ENCODE assay signal across 8 cellular contexts in the genomic region with DNA sequence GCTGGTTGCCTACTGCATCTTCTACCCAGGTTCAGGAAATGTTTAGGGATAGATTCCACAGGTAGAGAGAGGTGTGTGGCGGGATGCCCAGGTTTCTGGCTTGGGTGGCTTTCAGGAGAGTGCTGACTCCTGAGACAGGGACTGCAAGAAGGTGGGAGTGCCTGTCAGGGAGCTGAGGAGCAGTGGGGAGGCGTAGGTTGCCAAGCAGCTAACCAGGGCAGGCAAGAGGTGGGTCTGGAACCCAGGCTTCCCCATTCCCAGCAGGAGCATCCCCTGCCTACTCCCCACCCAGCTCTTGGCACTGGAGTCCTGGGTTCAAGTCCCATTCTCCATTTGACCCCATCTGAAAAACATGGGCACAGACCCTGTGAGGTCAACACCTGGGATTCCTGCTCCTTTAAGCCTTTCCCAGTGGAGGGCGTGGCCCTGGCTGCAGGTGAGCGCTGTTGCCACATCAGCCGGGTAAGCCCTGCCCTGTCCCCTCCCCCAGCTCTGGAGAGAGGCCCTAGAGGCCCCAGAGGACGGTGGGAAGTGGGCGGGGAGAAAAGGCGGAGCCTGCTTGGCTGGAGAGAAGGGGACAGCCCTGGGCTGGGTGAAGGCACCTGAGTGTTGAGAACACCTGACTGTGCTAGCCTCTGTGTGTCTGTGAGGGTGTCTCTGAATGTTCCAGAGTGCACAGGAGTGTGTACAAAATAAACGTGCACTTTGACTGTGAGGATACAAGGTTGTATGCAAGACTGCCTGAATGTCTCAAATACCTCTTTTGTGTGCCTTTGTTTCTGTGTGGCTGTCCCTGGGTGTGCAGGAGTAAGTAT. TPM values are rescaled to one million over a fixed set of nuclear protein-coding genes. Genes with fewer than 3 reads are reported as not detected.
A peak's percentile ranks its signal among the peaks of the same experiment; 100 is the strongest.
DNase-seq lines count a peak whose midpoint lies in the region; ATAC-seq, FAIRE-seq and TF ChIP-seq lines count a peak whose summit lies in the region.

No MANE protein-coding gene starts in this region.

- peaks cover 4% of the 10 kb centered on the region for H3K4me1 ChIP-seq in IMR-90 (ENCODE audit: control insufficient read depth, insufficient read depth, low read length)
- H3K4me1 ChIP-seq in PC-3 (ENCODE audit: insufficient read depth, low read length) = peaks cover 25% of the 10 kb centered on the region
- H3K4me1 ChIP-seq in kidney (ENCODE audit: control insufficient read depth in 1 of 2, insufficient read depth in 1 of 2, low read depth in 1 of 2, low read length in 2 of 2) = peaks cover 7 to 8% of the 10 kb centered on the region in 2 donors
- peaks cover 10% of the 10 kb centered on the region for H3K4me1 ChIP-seq in smooth muscle cell (ENCODE audit: low read depth)

- H3K4me3 ChIP-seq in GM12864 (ENCODE audit: low read depth, low read length) (no peak overlapping the region), IMR-90 (ENCODE audit: insufficient read depth, low read depth, low read length) (no peak overlapping the region), PC-3 (ENCODE audit: low read length) (peak overlapping the region; percentile 31; the same call in 1 of the 2 replicates), kidney (ENCODE audit: low read length in 2 of 2) (peak overlapping the region; percentile 54 to 58), smooth muscle cell (no peak overlapping the region)

- H3K36me3 Mint-ChIP-seq in activated naive CD4-positive, alpha-beta T cell treated with anti-CD3 and anti-CD28 coated beads, Interleukin-2, amount 50 U/mL, for 72 hours = no peaks in the 10 kb centered on the region

- H2BK5ac ChIP-seq in IMR-90 (ENCODE audit: low read depth, low read length, poor library complexity, severe bottlenecking) = no peak overlapping the region

- POLR2A ChIA-PET in IMR-90 (lab: Charles Lee; ENCODE audit: unreplicated experiment) (no interaction called here), PC-3 (lab: Charles Lee; ENCODE audit: unreplicated experiment) (interaction anchor here (0.6 to 0.7 kb wide), 2 partner anchors 292 to 317 kb away, joined by 4 to 6 read pairs; no protein-coding TSS in a partner anchor)

- CTCF ChIA-PET in IMR-90 (lab: Yijun Ruan, JAX) (no interaction called here), PC-3 (lab: Charles Lee) (interaction anchor here (0.5 to 0.6 kb wide), 2 partner anchors 22 to 26 kb away, joined by 4 to 7 read pairs; no protein-coding TSS in a partner anchor)

- ATAC-seq in IMR-90 (ENCODE audit: low read depth) = peak; percentile 64
- ATAC-seq in PC-3 = peak; percentile 93
- ATAC-seq in activated naive CD4-positive, alpha-beta T cell treated with anti-CD3 and anti-CD28 coated beads, Interleukin-2, amount 50 U/mL, for 72 hours = peak; percentile 40 to 81
- ATAC-seq in GM21717 (IDR thresholded peaks at IDR 0.05; ENCODE audit: unreplicated experiment) = no peak

- H3K9me2 ChIP-seq in PC-3 (replicated peaks; ENCODE audit: low read length) = no peaks in the 10 kb centered on the region

- TF ChIP-seq POLR2A in IMR-90 (IDR thresholded peaks at IDR 0.05; ENCODE audit: low read depth, low read length) = no peak

- H3K9me3 ChIP-seq in IMR-90 (ENCODE audit: control insufficient read depth, insufficient read depth, low read length) = no peaks in the 10 kb centered on the region
- no peaks in the 10 kb centered on the region for H3K9me3 ChIP-seq in PC-3 (ENCODE audit: low read length)
- no peaks in the 10 kb centered on the region for H3K9me3 ChIP-seq in kidney (ENCODE audit: control insufficient read depth in 1 of 2, low read length in 2 of 2)
- no peaks in the 10 kb centered on the region for H3K9me3 ChIP-seq in smooth muscle cell (replicated peaks; ENCODE audit: low read depth)

- no peak overlapping the region for H3K9ac ChIP-seq in IMR-90 (ENCODE audit: low read depth, low read length)
- H3K9ac ChIP-seq in PC-3 (ENCODE audit: low read length) = no peak overlapping the region
- H3K9ac ChIP-seq in kidney (ENCODE audit: low read length in 2 of 2) = peak overlapping the region; percentile 31 to 51
- no peak overlapping the region for H3K9ac ChIP-seq in smooth muscle cell (ENCODE audit: low read depth)

- H3K27ac ChIP-seq in IMR-90 (ENCODE audit: insufficient read depth, low read length) = no peak overlapping the region
- peak overlapping the region; percentile 58 for H3K27ac ChIP-seq in PC-3 (ENCODE audit: low read length)
- H3K27ac ChIP-seq in kidney (ENCODE audit: low read depth in 2 of 2, low read length in 2 of 2) = peak overlapping the region; percentile 67
- no peak overlapping the region for H3K27ac ChIP-seq in smooth muscle cell (ENCODE audit: low read depth)

- H4K5ac ChIP-seq in IMR-90 (ENCODE audit: low read depth, low read length) = peak overlapping the region; percentile 81

- peak overlapping the region; percentile 3; the same call in 1 of the 2 replicates for H2BK120ac ChIP-seq in IMR-90 (ENCODE audit: low read depth, low read length)

- peak overlapping the region; percentile 85 for H2AK9ac ChIP-seq in IMR-90 (replicated peaks; ENCODE audit: low read depth, low read length, poor library complexity)

- no peaks in the 10 kb centered on the region for H3K9me3 Mint-ChIP-seq in activated naive CD4-positive, alpha-beta T cell treated with anti-CD3 and anti-CD28 coated beads, Interleukin-2, amount 50 U/mL, for 72 hours

- peak overlapping the region; percentile 33; the same call in 1 of the 2 replicates for H3K4ac ChIP-seq in IMR-90 (ENCODE audit: low read depth, low read length)

- peak overlapping the region; percentile 33 to 75; a peak in 3 of 4 replicates for H4K8ac ChIP-seq in IMR-90 (ENCODE audit: low read depth in 2 of 2, low read length in 2 of 2)

- no peaks in the 10 kb centered on the region for H3K79me2 ChIP-seq in PC-3 (ENCODE audit: low read length)
- no peaks in the 10 kb centered on the region for H3K79me2 ChIP-seq in smooth muscle cell (ENCODE audit: low read depth)

- H3K4me2 ChIP-seq in IMR-90 (ENCODE audit: low read depth, low read length) (no peak overlapping the region), PC-3 (ENCODE audit: low read length) (peak overlapping the region; percentile 70), smooth muscle cell (no peak overlapping the region)

- no peak overlapping the region; the same call in 1 of the 2 replicates for H4K91ac ChIP-seq in IMR-90 (ENCODE audit: insufficient read depth, low read depth, low read length)

- H3K14ac ChIP-seq in IMR-90 (replicated peaks; ENCODE audit: low read depth, low read length) = 0 out of 2 replicates have a peak overlapping the region, but pooled peaks have one; percentile 37

- dilution Hi-C loops in IMR-90 (cut with HindIII; ENCODE audit: low sequenced_read_pairs, unreplicated experiment) = no loop called here

- 0 out of 2 replicates have a peak overlapping the region, but pooled peaks have one; percentile 6 for H2BK20ac ChIP-seq in IMR-90 (ENCODE audit: low read depth, low read length)

- no peak overlapping the region for H3K27ac Mint-ChIP-seq in activated naive CD4-positive, alpha-beta T cell treated with anti-CD3 and anti-CD28 coated beads, Interleukin-2, amount 50 U/mL, for 72 hours

- BruUV-seq in IMR-90 (replicated peaks; lab: Mats Ljungman, UMichigan) = no TSS peak
- BruUV-seq in PC-3 (replicated peaks; lab: Mats Ljungman, UMichigan) = no TSS peak

- WGBS in IMR-90 (ENCODE audit: extremely low coverage in 2 of 2, insufficient read length in 1 of 2), 2 experiments = no CpG with 5 or more reads among the region's 9 CpGs
- 29% methylated on average over 9 of the region's 9 CpGs for WGBS in smooth muscle cell (ENCODE audit: low lambda C conversion rate)

- H3K9me1 ChIP-seq in IMR-90 (ENCODE audit: insufficient read depth, low read length) = no peaks in the 10 kb centered on the region

- H4K20me1 ChIP-seq in IMR-90 (ENCODE audit: insufficient read depth, low read length) (no peaks in the 10 kb centered on the region), PC-3 (ENCODE audit: low read length) (no peaks in the 10 kb centered on the region), smooth muscle cell (ENCODE audit: low read depth) (no peaks in the 10 kb centered on the region)

- H2AFZ ChIP-seq in IMR-90 (replicated peaks; ENCODE audit: low read length, poor library complexity) = peak overlapping the region; percentile 76
- peak overlapping the region; percentile 30; the same call in 1 of the 2 replicates for H2AFZ ChIP-seq in PC-3 (ENCODE audit: low read length)
- no peak overlapping the region for H2AFZ ChIP-seq in smooth muscle cell (ENCODE audit: low read depth)

- H3K56ac ChIP-seq in IMR-90 (ENCODE audit: extremely low read depth, insufficient read depth, low read length) = no peak overlapping the region

- H3K36me3 ChIP-seq in IMR-90 (ENCODE audit: control insufficient read depth, insufficient read depth, low read length) = no peaks in the 10 kb centered on the region
- no peaks in the 10 kb centered on the region for H3K36me3 ChIP-seq in PC-3 (ENCODE audit: low read depth, low read length)
- H3K36me3 ChIP-seq in kidney (ENCODE audit: control insufficient read depth in 1 of 2, insufficient read depth in 2 of 2, low read length in 2 of 2) = no peaks in the 10 kb centered on the region
- no peaks in the 10 kb centered on the region for H3K36me3 ChIP-seq in smooth muscle cell (ENCODE audit: low read depth)

- H3K79me1 ChIP-seq in IMR-90 (ENCODE audit: low read depth in 1 of 2, low read length in 2 of 2) = no peaks in the 10 kb centered on the region

- peak; percentile 8 for FAIRE-seq in kidney (lab: Jason Lieb, UNC)

- in situ Hi-C loops in IMR-90 (cut with MboI; ENCODE audit: low sequenced_read_pairs) = loop anchor here (5.0 kb wide), 1 partner anchor 51 kb away; no protein-coding TSS in a partner anchor

- peak overlapping the region; percentile 1; the same call in 1 of the 2 replicates for H3K18ac ChIP-seq in IMR-90 (ENCODE audit: low read depth, low read length)

- TF ChIP-seq RAD21 in IMR-90 (IDR thresholded peaks at IDR 0.05; ENCODE audit: low read length) = no peak

- TF ChIP-seq CTCF in GM12864 (IDR thresholded peaks at IDR 0.05; ENCODE audit: low read depth, low read length, missing control alignments) (no peak), IMR-90 (conservative IDR thresholded peaks at IDR 0.05; ENCODE audit: low read depth, low read length) (no peak), PC-3 (conservative IDR thresholded peaks at IDR 0.05; ENCODE audit: low read depth, low read length) (no peak), kidney (IDR thresholded peaks at IDR 0.05; ENCODE audit: borderline replicate concordance, extremely low read depth, insufficient read depth) (no peak), smooth muscle cell (IDR thresholded peaks at IDR 0.05; ENCODE audit: borderline replicate concordance, insufficient read depth, poor library complexity, severe bottlenecking) (no peak)

- intact Hi-C loops in IMR-90 (cut with micrococcal nuclease) (no loop called here), PC-3 (cut with micrococcal nuclease) (no loop called here), kidney (cut with DNase I) (no loop called here)

- H2BK15ac ChIP-seq in IMR-90 (ENCODE audit: low read depth, low read length) = no peak overlapping the region

- H3K23ac ChIP-seq in IMR-90 (ENCODE audit: low read depth, low read length) = no peak overlapping the region

- H3K27me3 ChIP-seq in IMR-90 (ENCODE audit: control insufficient read depth, insufficient read depth, low read length) = no peaks in the 10 kb centered on the region
- no peaks in the 10 kb centered on the region for H3K27me3 ChIP-seq in PC-3 (ENCODE audit: low read length)
- no peaks in the 10 kb centered on the region for H3K27me3 ChIP-seq in smooth muscle cell (ENCODE audit: low read depth)

- H3F3A ChIP-seq in PC-3 (ENCODE audit: low read length, unreplicated experiment) = no peaks in the 10 kb centered on the region
- H3F3A ChIP-seq in smooth muscle cell (ENCODE audit: low read depth) = no peaks in the 10 kb centered on the region

- DNase-seq in GM12864 (ENCODE audit: low read depth) (peak; percentile 40), IMR-90 (no peak), PC-3 (peak; percentile 98), kidney (peak; percentile 97), smooth muscle cell (lab: John Stamatoyannopoulos, UW; ENCODE audit: unreplicated experiment) (no peak)
- peak in 1 of 2 donors; percentile 74 for DNase-seq in activated naive CD4-positive, alpha-beta T cell treated with anti-CD3 and anti-CD28 coated beads, Interleukin-2, amount 50 U/mL, for 72 hours (ENCODE audit: low spot score in 2 of 2)
- peak; percentile 24 for DNase-seq in stimulated activated CD8-positive, alpha-beta memory T cell treated with anti-CD3 and anti-CD28 coated beads, Interleukin-4, amount 100 ng/mL, for 24 hours (ENCODE audit: low read depth)

- H2AK5ac ChIP-seq in IMR-90 (ENCODE audit: low read depth, low read length) = peak overlapping the region; percentile 26; the same call in 1 of the 2 replicates

RNA-seq across cellular contexts. Expression of gene SYNC, which starts 13.9 kb away (rescaled TPM):
- total RNA-seq in IMR-90 (2012; rRNA removed) (103 and 139 TPM in 2 replicates), PC-3 (2014; rRNA removed) (6.6 and 10.0 TPM in 2 replicates), kidney (5.5 TPM), smooth muscle cell (4.4 and 6.2 TPM in 2 replicates)
- polyA plus RNA-seq in IMR-90 (2012; rRNA removed) (41.3 and 48.9 TPM in 2 replicates), kidney (ENCODE audit: insufficient read depth, low read depth, low replicate concordance) (1.4 TPM), smooth muscle cell (4.6 and 4.9 TPM in 2 replicates)
- 24.0 and 32.6 TPM in 2 replicates for polyA plus RNA-seq in IMR-90 (2012; cell fraction: cytosol; rRNA removed)
- polyA plus RNA-seq in IMR-90 (2012; cell fraction: nucleus; rRNA removed; ENCODE audit: low replicate concordance) = 15.3 and 50.5 TPM in 2 replicates
- total RNA-seq in activated naive CD4-positive, alpha-beta T cell treated with anti-CD3 and anti-CD28 coated beads, Interleukin-2, amount 50 U/mL, for 72 hours = not detected

Comparison
In these comparisons a context has a peak if more than half of its experiments do, and no peak if none do; other contexts are left out.
1. DNase-seq: peak in GM12864 (single experiment), PC-3 (single experiment), kidney (single experiment) and stimulated activated CD8-positive, alpha-beta memory T cell treated with anti-CD3 and anti-CD28 coated beads, Interleukin-4, amount 100 ng/mL, for 24 hours (single experiment); none in IMR-90 (single experiment) and smooth muscle cell (single experiment).
2. H3K4me3 ChIP-seq: peak in PC-3 (single experiment) and kidney (2 of 2); none in GM12864 (single experiment), IMR-90 (single experiment) and smooth muscle cell (single experiment).
3. H3K27ac ChIP-seq: peak in PC-3 (single experiment) and kidney (2 of 2); none in IMR-90 (single experiment) and smooth muscle cell (single experiment).
4. H3K9ac ChIP-seq: peak in kidney (2 of 2); none in IMR-90 (single experiment), PC-3 (single experiment) and smooth muscle cell (single experiment).